2 cellular contexts compared by ENCODE assay signal in the genomic region with DNA sequence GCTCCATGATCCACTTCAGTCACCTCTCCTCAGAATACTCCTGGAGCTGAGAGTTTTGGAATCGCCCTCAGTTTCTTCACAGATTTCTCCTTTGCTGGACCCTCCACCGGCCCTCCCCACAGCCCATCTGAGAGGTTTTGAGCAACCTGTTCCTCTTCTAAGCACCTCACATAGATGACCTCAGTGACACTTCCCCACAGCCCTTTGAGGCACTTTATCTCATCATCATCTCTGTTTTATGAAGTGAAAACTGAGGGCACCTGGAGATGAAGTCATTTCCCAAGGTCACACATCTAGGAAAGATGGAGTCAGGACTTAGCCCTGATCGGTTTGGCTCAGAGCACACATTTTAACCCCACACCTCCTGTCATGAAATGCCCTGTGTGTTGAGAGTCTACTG.
A peak's percentile ranks its signal among the peaks of the same experiment; 100 is the strongest.
TF ChIP-seq lines count a peak whose summit lies in the region.

No MANE protein-coding gene starts in this region.

TF ChIP-seq in GM12891, 5 proteins besides CTCF, POLR2A, EP300 and RAD21:
- TF ChIP-seq PAX5 (IDR thresholded peaks at IDR 0.05; ENCODE audit: insufficient read depth, low read length, severe bottlenecking) (no peak), SPI1 (IDR thresholded peaks at IDR 0.05; ENCODE audit: low read depth, low read length) (peak; percentile 54; the same call in 1 of the 2 replicates)

TF ChIP-seq in HepG2, 621 proteins besides CTCF, POLR2A, EP300 and RAD21:
- no peak for TF ChIP-seq RAD51 (IDR thresholded peaks at IDR 0.05; ENCODE audit: borderline replicate concordance)
- no peak for TF ChIP-seq NR2C2 (CRISPR knock-in tag; IDR thresholded peaks at IDR 0.05; ENCODE audit: borderline replicate concordance)
- no peak for TF ChIP-seq HMGA1 (CRISPR knock-in tag; conservative IDR thresholded peaks at IDR 0.05)
- TF ChIP-seq BCL6 (CRISPR knock-in tag; IDR thresholded peaks at IDR 0.05), result no peak
- no peak for TF ChIP-seq ZNF609 (CRISPR knock-in tag; IDR thresholded peaks at IDR 0.05; ENCODE audit: borderline replicate concordance)
- TF ChIP-seq AGO1 (IDR thresholded peaks at IDR 0.05; ENCODE audit: low read depth, low read length, poor library complexity, severe bottlenecking), result no peak
- TF ChIP-seq NFIC (IDR thresholded peaks at IDR 0.05; ENCODE audit: low read length), result no peak
- no peak for TF ChIP-seq ARHGAP35 (CRISPR knock-in tag; IDR thresholded peaks at IDR 0.05; ENCODE audit: borderline replicate concordance)
- TF ChIP-seq POGZ (CRISPR knock-in tag; IDR thresholded peaks at IDR 0.05), result no peak
